ENCODE assay signal across 1 cellular context in the genomic region with DNA sequence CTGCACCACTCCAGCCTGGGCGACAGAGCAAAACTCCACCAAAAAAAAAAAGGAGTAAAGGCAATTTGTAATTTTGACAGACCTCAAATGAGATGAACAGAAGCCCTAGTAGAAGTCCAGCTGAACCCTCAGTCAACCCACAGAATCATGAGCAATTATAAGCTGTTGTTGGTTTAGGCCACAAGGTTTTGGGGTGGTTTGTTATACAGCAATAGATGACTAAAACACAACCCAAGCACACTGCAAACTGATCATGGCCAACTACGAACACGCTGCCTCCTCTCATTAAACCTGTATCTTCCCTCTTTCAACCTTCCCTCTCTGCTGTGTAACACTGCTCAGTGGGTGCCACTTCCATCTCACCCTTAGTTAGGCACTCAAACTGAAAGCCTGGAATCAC.
TF ChIP-seq lines count a peak whose summit lies in the region.

No MANE protein-coding gene starts in this region.

TF ChIP-seq in SK-N-SH treated with all-trans-retinoic acid at 6 μM for 48 hours, 23 proteins besides CTCF, POLR2A, EP300 and RAD21:
- TF ChIP-seq, protein P1, sequence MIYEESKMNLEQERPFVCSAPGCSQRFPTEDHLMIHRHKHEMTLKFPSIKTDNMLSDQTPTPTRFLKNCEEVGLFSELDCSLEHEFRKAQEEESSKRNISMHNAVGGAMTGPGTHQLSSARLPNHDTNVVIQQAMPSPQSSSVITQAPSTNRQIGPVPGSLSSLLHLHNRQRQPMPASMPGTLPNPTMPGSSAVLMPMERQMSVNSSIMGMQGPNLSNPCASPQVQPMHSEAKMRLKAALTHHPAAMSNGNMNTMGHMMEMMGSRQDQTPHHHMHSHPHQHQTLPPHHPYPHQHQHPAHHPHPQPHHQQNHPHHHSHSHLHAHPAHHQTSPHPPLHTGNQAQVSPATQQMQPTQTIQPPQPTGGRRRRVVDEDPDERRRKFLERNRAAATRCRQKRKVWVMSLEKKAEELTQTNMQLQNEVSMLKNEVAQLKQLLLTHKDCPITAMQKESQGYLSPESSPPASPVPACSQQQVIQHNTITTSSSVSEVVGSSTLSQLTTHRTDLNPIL (CRISPR knock-in tag; IDR thresholded peaks at IDR 0.05; ENCODE audit: low read depth): no peak
- TF ChIP-seq ZFP3 (CRISPR knock-in tag; IDR thresholded peaks at IDR 0.05): no peak
- no peak for TF ChIP-seq ESRRG (CRISPR knock-in tag; IDR thresholded peaks at IDR 0.05)
- TF ChIP-seq GLIS3 (CRISPR knock-in tag; IDR thresholded peaks at IDR 0.05): no peak
- no peak for TF ChIP-seq ZC3H10 (CRISPR knock-in tag; IDR thresholded peaks at IDR 0.05)
- TF ChIP-seq, protein P2, sequence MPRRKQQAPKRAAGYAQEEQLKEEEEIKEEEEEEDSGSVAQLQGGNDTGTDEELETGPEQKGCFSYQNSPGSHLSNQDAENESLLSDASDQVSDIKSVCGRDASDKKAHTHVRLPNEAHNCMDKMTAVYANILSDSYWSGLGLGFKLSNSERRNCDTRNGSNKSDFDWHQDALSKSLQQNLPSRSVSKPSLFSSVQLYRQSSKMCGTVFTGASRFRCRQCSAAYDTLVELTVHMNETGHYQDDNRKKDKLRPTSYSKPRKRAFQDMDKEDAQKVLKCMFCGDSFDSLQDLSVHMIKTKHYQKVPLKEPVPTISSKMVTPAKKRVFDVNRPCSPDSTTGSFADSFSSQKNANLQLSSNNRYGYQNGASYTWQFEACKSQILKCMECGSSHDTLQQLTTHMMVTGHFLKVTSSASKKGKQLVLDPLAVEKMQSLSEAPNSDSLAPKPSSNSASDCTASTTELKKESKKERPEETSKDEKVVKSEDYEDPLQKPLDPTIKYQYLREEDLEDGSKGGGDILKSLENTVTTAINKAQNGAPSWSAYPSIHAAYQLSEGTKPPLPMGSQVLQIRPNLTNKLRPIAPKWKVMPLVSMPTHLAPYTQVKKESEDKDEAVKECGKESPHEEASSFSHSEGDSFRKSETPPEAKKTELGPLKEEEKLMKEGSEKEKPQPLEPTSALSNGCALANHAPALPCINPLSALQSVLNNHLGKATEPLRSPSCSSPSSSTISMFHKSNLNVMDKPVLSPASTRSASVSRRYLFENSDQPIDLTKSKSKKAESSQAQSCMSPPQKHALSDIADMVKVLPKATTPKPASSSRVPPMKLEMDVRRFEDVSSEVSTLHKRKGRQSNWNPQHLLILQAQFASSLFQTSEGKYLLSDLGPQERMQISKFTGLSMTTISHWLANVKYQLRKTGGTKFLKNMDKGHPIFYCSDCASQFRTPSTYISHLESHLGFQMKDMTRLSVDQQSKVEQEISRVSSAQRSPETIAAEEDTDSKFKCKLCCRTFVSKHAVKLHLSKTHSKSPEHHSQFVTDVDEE (CRISPR knock-in tag; IDR thresholded peaks at IDR 0.05): no peak
- TF ChIP-seq, protein P3, sequence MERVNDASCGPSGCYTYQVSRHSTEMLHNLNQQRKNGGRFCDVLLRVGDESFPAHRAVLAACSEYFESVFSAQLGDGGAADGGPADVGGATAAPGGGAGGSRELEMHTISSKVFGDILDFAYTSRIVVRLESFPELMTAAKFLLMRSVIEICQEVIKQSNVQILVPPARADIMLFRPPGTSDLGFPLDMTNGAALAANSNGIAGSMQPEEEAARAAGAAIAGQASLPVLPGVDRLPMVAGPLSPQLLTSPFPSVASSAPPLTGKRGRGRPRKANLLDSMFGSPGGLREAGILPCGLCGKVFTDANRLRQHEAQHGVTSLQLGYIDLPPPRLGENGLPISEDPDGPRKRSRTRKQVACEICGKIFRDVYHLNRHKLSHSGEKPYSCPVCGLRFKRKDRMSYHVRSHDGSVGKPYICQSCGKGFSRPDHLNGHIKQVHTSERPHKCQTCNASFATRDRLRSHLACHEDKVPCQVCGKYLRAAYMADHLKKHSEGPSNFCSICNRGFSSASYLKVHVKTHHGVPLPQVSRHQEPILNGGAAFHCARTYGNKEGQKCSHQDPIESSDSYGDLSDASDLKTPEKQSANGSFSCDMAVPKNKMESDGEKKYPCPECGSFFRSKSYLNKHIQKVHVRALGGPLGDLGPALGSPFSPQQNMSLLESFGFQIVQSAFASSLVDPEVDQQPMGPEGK (CRISPR knock-in tag; IDR thresholded peaks at IDR 0.05; ENCODE audit: borderline replicate concordance): no peak
- TF ChIP-seq TOX (CRISPR knock-in tag; IDR thresholded peaks at IDR 0.05; ENCODE audit: borderline replicate concordance): no peak
- TF ChIP-seq RARB (CRISPR knock-in tag; IDR thresholded peaks at IDR 0.05): no peak
- TF ChIP-seq OSR1 (CRISPR knock-in tag; IDR thresholded peaks at IDR 0.05): no peak
- no peak for TF ChIP-seq ZFP30 (CRISPR knock-in tag; IDR thresholded peaks at IDR 0.05)
- TF ChIP-seq ZNF70 (CRISPR knock-in tag; IDR thresholded peaks at IDR 0.05): no peak
- TF ChIP-seq BACH2 (CRISPR knock-in tag; IDR thresholded peaks at IDR 0.05; ENCODE audit: borderline replicate concordance): no peak
- no peak for TF ChIP-seq ZNF565 (CRISPR knock-in tag; conservative IDR thresholded peaks at IDR 0.05; ENCODE audit: low read depth)
- no peak for TF ChIP-seq TCF4 (CRISPR knock-in tag; IDR thresholded peaks at IDR 0.05; ENCODE audit: borderline replicate concordance)
- TF ChIP-seq, protein P4, sequence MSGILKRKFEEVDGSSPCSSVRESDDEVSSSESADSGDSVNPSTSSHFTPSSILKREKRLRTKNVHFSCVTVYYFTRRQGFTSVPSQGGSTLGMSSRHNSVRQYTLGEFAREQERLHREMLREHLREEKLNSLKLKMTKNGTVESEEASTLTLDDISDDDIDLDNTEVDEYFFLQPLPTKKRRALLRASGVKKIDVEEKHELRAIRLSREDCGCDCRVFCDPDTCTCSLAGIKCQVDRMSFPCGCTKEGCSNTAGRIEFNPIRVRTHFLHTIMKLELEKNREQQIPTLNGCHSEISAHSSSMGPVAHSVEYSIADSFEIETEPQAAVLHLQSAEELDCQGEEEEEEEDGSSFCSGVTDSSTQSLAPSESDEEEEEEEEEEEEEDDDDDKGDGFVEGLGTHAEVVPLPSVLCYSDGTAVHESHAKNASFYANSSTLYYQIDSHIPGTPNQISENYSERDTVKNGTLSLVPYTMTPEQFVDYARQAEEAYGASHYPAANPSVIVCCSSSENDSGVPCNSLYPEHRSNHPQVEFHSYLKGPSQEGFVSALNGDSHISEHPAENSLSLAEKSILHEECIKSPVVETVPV (CRISPR knock-in tag; IDR thresholded peaks at IDR 0.05): no peak
